In the genomic region with DNA sequence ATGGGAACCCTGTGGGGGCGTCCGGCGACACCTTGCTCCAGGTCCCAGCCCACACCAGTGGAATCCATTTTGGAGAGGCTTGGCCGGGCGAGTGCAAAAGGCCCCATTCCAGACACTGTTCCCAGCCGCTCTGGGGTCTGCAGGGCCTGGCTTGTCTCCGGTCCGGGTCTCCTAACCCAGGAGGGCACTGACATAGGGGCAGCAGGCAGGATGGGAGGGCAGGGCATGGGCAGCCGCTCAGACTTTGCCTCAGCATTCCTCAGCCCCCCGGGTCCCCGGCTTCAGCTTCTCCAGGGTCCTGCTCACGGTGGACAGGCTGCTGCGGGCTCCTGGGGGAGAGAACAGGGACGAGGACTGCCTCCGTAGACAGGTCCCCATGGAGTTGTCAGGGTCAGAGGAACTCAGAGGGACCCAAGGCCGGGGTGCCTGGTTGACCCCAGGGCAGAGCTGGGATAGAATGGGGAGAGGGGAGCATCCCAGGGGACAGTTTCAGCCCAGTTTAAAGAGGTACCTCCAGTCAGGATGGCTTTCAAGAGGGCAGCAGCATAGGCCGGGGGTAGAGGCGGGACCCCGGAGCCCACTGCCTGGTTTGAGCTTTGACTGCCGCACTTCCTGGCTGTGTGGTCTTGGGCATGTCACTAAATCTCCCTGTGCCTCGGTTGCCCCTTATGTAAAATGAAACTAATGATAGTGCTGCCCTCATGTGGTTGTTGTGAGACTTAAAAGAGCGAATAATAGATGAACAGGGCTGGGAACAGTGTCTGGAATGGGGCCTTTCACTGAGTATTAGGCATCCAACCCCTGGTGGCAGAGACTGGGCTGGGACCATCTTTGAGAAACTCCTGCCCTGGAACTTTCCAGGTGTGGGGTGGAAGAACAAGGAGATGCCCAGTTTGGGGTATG, we compare ENCODE assay signal across 1 cellular context.
A peak's percentile ranks its signal among the peaks of the same experiment; 100 is the strongest.
TF ChIP-seq lines count a peak whose summit lies in the region.

No MANE protein-coding gene starts in this region.

TF ChIP-seq in HepG2, 621 proteins besides CTCF, POLR2A, EP300 and RAD21:
- 0 out of 2 replicates have a peak, but pooled peaks have one; percentile 22 for TF ChIP-seq KDM5B (CRISPR knock-in tag; IDR thresholded peaks at IDR 0.05; ENCODE audit: borderline replicate concordance)
- no peak for TF ChIP-seq NPAS2 (CRISPR knock-in tag; IDR thresholded peaks at IDR 0.05; ENCODE audit: borderline replicate concordance)
TF ChIP-seq in HepG2: peak in this region for 1.
